28 cellular contexts compared by ENCODE assay signal in the genomic region with DNA sequence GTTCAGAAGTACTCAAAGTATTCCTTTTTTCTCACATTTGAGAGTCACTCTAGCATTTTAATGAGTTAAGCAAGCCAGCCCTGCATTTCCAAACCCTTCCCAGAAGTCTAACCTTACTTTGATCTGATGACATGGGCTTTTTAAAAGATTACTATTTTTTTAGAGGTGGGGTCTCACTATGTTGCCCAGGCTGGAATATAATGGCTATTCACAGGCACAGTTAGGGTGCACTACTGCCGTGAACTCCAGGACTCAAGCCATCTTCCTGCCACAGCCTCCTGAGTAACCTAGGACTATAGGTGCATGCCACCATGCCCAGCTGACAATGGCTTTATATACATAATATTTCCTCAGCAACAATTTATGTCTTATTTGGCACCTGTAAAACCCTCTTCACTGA.
"Had no signal": no experiment of that assay in that cellular context is flagged by ENCODE, and none has a peak within 500 bp of the region (broad histone marks: within the 10 kb centered on the region; RNA-seq: fewer than 3 reads in every experiment).

No MANE protein-coding gene starts in this region.

- H3K9me3 Mint-ChIP-seq: mesothelial cell of epicardium; naive B cell; natural killer cell; nephron progenitor cell; neural progenitor cell; stimulated activated memory B cell treated with anti-CD40 and anti-IgM and Interleukin-4, amounts not matched to agents 10 μg/mL and 1 μg/mL and 100 μg/mL, for 72 hours; stimulated activated naive CD8-positive, alpha-beta T cell treated with anti-CD3 and anti-CD28 coated beads, Interleukin-15, amount 100 ng/mL, for 72 hours; type B pancreatic cell had no signal

- H3K36me3 ChIP-seq: neural progenitor cell, ovary, uterus had no signal

- H3K36me3 Mint-ChIP-seq: natural killer cell had no signal

- H3K4me2 ChIP-seq: neural progenitor cell had no signal

- H3K9me3 ChIP-seq: left ventricle myocardium inferior, neutrophil, ovary, right atrium auricular region, sigmoid colon, spleen, tibial nerve, uterus had no signal

- DNase-seq: hypothalamus; islet precursor cell; left ventricle myocardium inferior; mesendoderm; naive B cell; natural killer cell; nephron progenitor cell; occipital lobe; ovary; sigmoid colon; small intestine; spleen; stimulated activated CD4-positive, alpha-beta T cell treated with anti-CD3 and anti-CD28 coated beads, Interleukin-2, amount 100 ng/mL, for 48 hours; stimulated activated CD4-positive, alpha-beta T cell treated with anti-CD3 and anti-CD28 coated beads, Interleukin-4, amount 100 ng/mL, for 4 hours; stimulated activated CD8-positive, alpha-beta memory T cell treated with anti-CD3 and anti-CD28 coated beads, Interleukin-4, amount 100 ng/mL, for 48 hours; stimulated activated naive CD4-positive, alpha-beta T cell treated with Interleukin-2 at 50 U/mL for 16 hours; stimulated activated naive CD8-positive, alpha-beta T cell treated with anti-CD3 and anti-CD28 coated beads, Interleukin-15, amount 100 ng/mL, for 72 hours; substantia nigra; uterus had no signal

- H3K27ac ChIP-seq: left ventricle myocardium inferior, neural progenitor cell, neutrophil, ovary, right atrium auricular region, sigmoid colon, spleen, tibial nerve, uterus had no signal

- H3K27me3 Mint-ChIP-seq: naive B cell; progenitor cell of endocrine pancreas; stimulated activated memory B cell treated with anti-CD40 and anti-IgM and Interleukin-4, amounts not matched to agents 10 μg/mL and 1 μg/mL and 100 μg/mL, for 72 hours; stimulated activated naive CD8-positive, alpha-beta T cell treated with anti-CD3 and anti-CD28 coated beads, Interleukin-15, amount 100 ng/mL, for 72 hours; type B pancreatic cell had no signal

- H3K27ac Mint-ChIP-seq: natural killer cell; nephron progenitor cell; neural progenitor cell; progenitor cell of endocrine pancreas; stimulated activated memory B cell treated with anti-CD40 and anti-IgM and Interleukin-4, amounts not matched to agents 10 μg/mL and 1 μg/mL and 100 μg/mL, for 72 hours; type B pancreatic cell had no signal

- ATAC-seq: natural killer cell; stimulated activated memory B cell treated with anti-CD40 and anti-IgM and Interleukin-4, amounts not matched to agents 10 μg/mL and 1 μg/mL and 100 μg/mL, for 72 hours; stimulated activated naive CD8-positive, alpha-beta T cell treated with anti-CD3 and anti-CD28 coated beads, Interleukin-15, amount 100 ng/mL, for 72 hours had no signal

- H3K4me3 Mint-ChIP-seq: mesothelial cell of epicardium; naive B cell; natural killer cell; nephron progenitor cell; neural progenitor cell; stimulated activated memory B cell treated with anti-CD40 and anti-IgM and Interleukin-4, amounts not matched to agents 10 μg/mL and 1 μg/mL and 100 μg/mL, for 72 hours; stimulated activated naive CD8-positive, alpha-beta T cell treated with anti-CD3 and anti-CD28 coated beads, Interleukin-15, amount 100 ng/mL, for 72 hours; type B pancreatic cell had no signal

- H3K4me3 ChIP-seq: left ventricle myocardium inferior, lung, neural progenitor cell, ovary, right atrium auricular region, sigmoid colon, spleen, tibial nerve, uterus had no signal

- FAIRE-seq: small intestine had no signal

- H3K4me1 Mint-ChIP-seq: naive B cell; nephron progenitor cell; neural progenitor cell; stimulated activated memory B cell treated with anti-CD40 and anti-IgM and Interleukin-4, amounts not matched to agents 10 μg/mL and 1 μg/mL and 100 μg/mL, for 72 hours; stimulated activated naive CD8-positive, alpha-beta T cell treated with anti-CD3 and anti-CD28 coated beads, Interleukin-15, amount 100 ng/mL, for 72 hours had no signal

- H3K4me1 ChIP-seq: neural progenitor cell, right atrium auricular region, sigmoid colon, spleen, tibial nerve, uterus had no signal

- H2AFZ ChIP-seq: neural progenitor cell had no signal

- H3K9ac ChIP-seq: neural progenitor cell had no signal

- H3K27me3 ChIP-seq: neural progenitor cell, neutrophil, ovary, right atrium auricular region, sigmoid colon, spleen, tibial nerve, uterus had no signal
